In genomic region chr6:150567823-150568383, GRCh38 we compare ENCODE assay signal across 14 cellular contexts. TPM values are rescaled to one million over a fixed set of nuclear protein-coding genes. Genes with fewer than 3 reads are reported as not detected.
DNase-seq lines count a peak whose midpoint lies in the region; ATAC-seq and TF ChIP-seq lines count a peak whose summit lies in the region.
"Had no signal": no experiment of that assay in that cellular context is flagged by ENCODE, and none has a peak within 500 bp of the region (broad histone marks: within the 10 kb centered on the region; RNA-seq: fewer than 3 reads in every experiment).

No MANE protein-coding gene starts in this region.

- 85 to 92% methylated on average over 2 to 3 of the region's 3 CpGs for WGBS in gastroesophageal sphincter (ENCODE audit: low coverage in 1 of 2), 2 donors

- DNase-seq in Right ventricle myocardium inferior (ENCODE audit: missing footprints) (no peak), cardiac septum (ENCODE audit: low spot score) (no peak), NCI-H774 (lab: John Stamatoyannopoulos, UW) (peak; percentile 41), left ventricle myocardium superior (peak; percentile 68), lower lobe of right lung (no peak), glomerular visceral epithelial cell (ENCODE audit: extremely low spot score) (no peak)
- DNase-seq: activated CD4-positive, alpha-beta T cell treated with anti-CD3 and anti-CD28 coated beads, Interleukin-2, amount 10 ng/mL, durations not matched to agents 7 days and 5 days; activated T-cell treated with anti-CD3 and anti-CD28 coated beads, Interleukin-2, amount 50 U/mL, for 48 hours; NCI-H2029; stimulated activated CD4-positive, alpha-beta T cell treated with anti-CD3 and anti-CD28 coated beads, Interleukin-2, amount 100 ng/mL, for 48 hours; T-helper 2 cell; transverse colon had no signal

- H3K4me1 ChIP-seq in gastroesophageal sphincter, result no peaks in the 10 kb centered on the region
- no peaks in the 10 kb centered on the region for H3K4me1 ChIP-seq in lower lobe of right lung

- H3K4me3 ChIP-seq in gastroesophageal sphincter (no peak overlapping the region), lower lobe of right lung (no peak overlapping the region)
- H3K4me3 ChIP-seq: transverse colon had no signal

- H3K36me3 ChIP-seq in gastroesophageal sphincter (no peaks in the 10 kb centered on the region), lower lobe of right lung (no peaks in the 10 kb centered on the region)
- H3K36me3 ChIP-seq: transverse colon had no signal

- H3K27ac ChIP-seq in gastroesophageal sphincter (no peak overlapping the region), lower lobe of right lung (no peak overlapping the region)

- no peak for TF ChIP-seq EP300 in gastroesophageal sphincter (IDR thresholded peaks at IDR 0.05)

- no peak for TF ChIP-seq POLR2A in gastroesophageal sphincter (IDR thresholded peaks at IDR 0.05)

- H3K27me3 ChIP-seq in gastroesophageal sphincter, result peaks cover 10% of the 10 kb centered on the region
- no peaks in the 10 kb centered on the region for H3K27me3 ChIP-seq in lower lobe of right lung (ENCODE audit: low read depth)
- H3K27me3 ChIP-seq: transverse colon had no signal

- TF ChIP-seq CTCF in gastroesophageal sphincter (IDR thresholded peaks at IDR 0.05) (no peak), lower lobe of right lung (IDR thresholded peaks at IDR 0.05) (no peak)

- ATAC-seq in Right ventricle myocardium inferior (peak; percentile 93), left ventricle myocardium superior (peak; percentile 99), gastroesophageal sphincter (no peak), HG03442 (IDR thresholded peaks at IDR 0.05; ENCODE audit: unreplicated experiment) (no peak), lower lobe of right lung (no peak)

- H3K9me3 ChIP-seq in gastroesophageal sphincter, result no peaks in the 10 kb centered on the region
- no peaks in the 10 kb centered on the region for H3K9me3 ChIP-seq in lower lobe of right lung
- H3K9me3 ChIP-seq: transverse colon had no signal

- intact Hi-C loops in Right ventricle myocardium inferior (cut with DNase I), result loop anchor here (10.0 kb wide), 1 partner anchor 143 kb away; no protein-coding TSS in a partner anchor
- intact Hi-C loops in cardiac septum (cut with DNase I), result no loop called here
- intact Hi-C loops in left ventricle myocardium superior (cut with micrococcal nuclease), result no loop called here
- intact Hi-C loops in lower lobe of right lung (cut with DNase I), result no loop called here

RNA-seq across cellular contexts. Expression of gene PLEKHG1, which starts 31.8 kb away (rescaled TPM):
- total RNA-seq in Right ventricle myocardium inferior (10.2 TPM), cardiac septum (19.5 TPM), left ventricle myocardium superior (7.6 TPM), gastroesophageal sphincter (10 to 100 TPM in 3 of 4 donors, 1 to 10 TPM in 1; 4.2 to 14.7 (median 13.9) TPM), lower lobe of right lung (20.4 TPM)

Comparison
In these comparisons a context has a peak if more than half of its experiments do, and no peak if none do; other contexts are left out.
1. DNase-seq: peak in NCI-H774 (single experiment) and left ventricle myocardium superior (single experiment); none in Right ventricle myocardium inferior (single experiment), cardiac septum (single experiment), lower lobe of right lung (single experiment) and glomerular visceral epithelial cell (single experiment).
2. ATAC-seq: peak in Right ventricle myocardium inferior (single experiment) and left ventricle myocardium superior (single experiment); none in gastroesophageal sphincter (single experiment), HG03442 (single experiment) and lower lobe of right lung (0 of 2).